9 cellular contexts compared by ENCODE assay signal in genomic region chr1:15939181-15940109, GRCh38. TPM values are rescaled to one million over a fixed set of nuclear protein-coding genes. Genes with fewer than 3 reads are reported as not detected.
A peak's percentile ranks its signal among the peaks of the same experiment; 100 is the strongest.
DNase-seq lines count a peak whose midpoint lies in the region; ATAC-seq and TF ChIP-seq lines count a peak whose summit lies in the region.
"Had no signal": no experiment of that assay in that cellular context is flagged by ENCODE, and none has a peak within 500 bp of the region (broad histone marks: within the 10 kb centered on the region; RNA-seq: fewer than 3 reads in every experiment).

No MANE protein-coding gene starts in this region.

- TF ChIP-seq POLR2A in gastrocnemius medialis (IDR thresholded peaks at IDR 0.05), result no peak

- no peak for ATAC-seq in activated CD8-positive, alpha-beta T cell treated with anti-CD3 and anti-CD28 coated beads for 36 hours
- ATAC-seq in left cardiac atrium (peak; percentile 32 to 35), gastrocnemius medialis (no peak), GM21526 (IDR thresholded peaks at IDR 0.05; ENCODE audit: low FRiP score, unreplicated experiment) (no peak)

- H3K27ac ChIP-seq in gastrocnemius medialis, result peak overlapping the region in 3 of 4 donors; percentile 26 to 58 (median 44)

- POLR2A ChIA-PET in activated CD8-positive, alpha-beta T cell treated with anti-CD3 and anti-CD28 coated beads for 36 hours (lab: Charles Lee), result no interaction called here

- H3K9me3 Mint-ChIP-seq in activated CD8-positive, alpha-beta T cell treated with anti-CD3 and anti-CD28 coated beads for 36 hours, result no peaks in the 10 kb centered on the region

- CTCF ChIA-PET in activated CD8-positive, alpha-beta T cell treated with anti-CD3 and anti-CD28 coated beads for 36 hours (lab: Charles Lee), result no interaction called here

- intact Hi-C loops in activated CD8-positive, alpha-beta T cell treated with anti-CD3 and anti-CD28 coated beads for 36 hours (cut with micrococcal nuclease), result no loop called here
- intact Hi-C loops in left cardiac atrium (cut with DNase I) (no loop called here), gastrocnemius medialis (cut with DNase I; ENCODE audit: low total_unique reads) (no loop called here)

- peaks cover 48% of the 10 kb centered on the region for H3K36me3 Mint-ChIP-seq in activated CD8-positive, alpha-beta T cell treated with anti-CD3 and anti-CD28 coated beads for 36 hours (ENCODE audit: low read depth)

- H3K4me1 Mint-ChIP-seq in activated CD8-positive, alpha-beta T cell treated with anti-CD3 and anti-CD28 coated beads for 36 hours (ENCODE audit: low read depth), result peaks cover 12% of the 10 kb centered on the region

- H3K27me3 ChIP-seq in gastrocnemius medialis, result no peaks in the 10 kb centered on the region

- TF ChIP-seq CTCF in activated CD8-positive, alpha-beta T cell treated with anti-CD3 and anti-CD28 coated beads for 36 hours (IDR thresholded peaks at IDR 0.05), result no peak
- TF ChIP-seq CTCF in gastrocnemius medialis (IDR thresholded peaks at IDR 0.05 in 4 of 5, conservative IDR thresholded peaks at IDR 0.05 in 1 of 5), result no peak

- no peak overlapping the region for H3K4me3 ChIP-seq in gastrocnemius medialis

- H3K4me1 ChIP-seq in gastrocnemius medialis, result peaks cover 8% of the 10 kb centered on the region in 2 donors

- peak overlapping the region; percentile 56 for H3K27ac Mint-ChIP-seq in activated CD8-positive, alpha-beta T cell treated with anti-CD3 and anti-CD28 coated beads for 36 hours

- in situ Hi-C loops in gastrocnemius medialis (cut with MboI; ENCODE audit: low sequenced_read_pairs in 4 of 4), result no loop called here

- H3K9me3 ChIP-seq in gastrocnemius medialis, result no peaks in the 10 kb centered on the region

- DNase-seq in ELR (ENCODE audit: low read depth) (peak; percentile 65), left cardiac atrium (no peak), gastrocnemius medialis (no peak), NCI-H1694 (lab: John Stamatoyannopoulos, UW) (no peak)
- DNase-seq in activated CD8-positive, alpha-beta T cell treated with anti-CD3 and anti-CD28 coated beads for 36 hours, result no peak
- no peak for DNase-seq in stimulated activated CD4-positive, alpha-beta T cell treated with anti-CD3 and anti-CD28 coated beads, Interleukin-2, amount 100 ng/mL, for 24 hours
- DNase-seq in NK-92 treated with Interleukin-12 subunit alpha and Interleukin-12 subunit beta, amount 100 ng/mL, for 24 hours (lab: John Stamatoyannopoulos, UW), result no peak
- DNase-seq: Kasumi-1 had no signal

- H3K36me3 ChIP-seq in gastrocnemius medialis, result peaks cover 0 to 93% of the 10 kb centered on the region in 2 donors

- H3K4me3 Mint-ChIP-seq in activated CD8-positive, alpha-beta T cell treated with anti-CD3 and anti-CD28 coated beads for 36 hours, result no peak overlapping the region

- H3K27me3 Mint-ChIP-seq in activated CD8-positive, alpha-beta T cell treated with anti-CD3 and anti-CD28 coated beads for 36 hours, result no peaks in the 10 kb centered on the region

RNA-seq across cellular contexts. Expression of gene ZBTB17, which starts 36.5 kb away (rescaled TPM):
- total RNA-seq in activated CD8-positive, alpha-beta T cell treated with anti-CD3 and anti-CD28 coated beads for 36 hours, result 10 to 100 TPM; 44.1 to 45.7 TPM
- total RNA-seq in left cardiac atrium, result 10 to 100 TPM; 22.4 to 24.6 TPM
- total RNA-seq in gastrocnemius medialis, result 10 to 100 TPM; 25.9 to 44.1 (median 31.5) TPM

Comparison
In these comparisons a context has a peak if more than half of its experiments do, and no peak if none do; other contexts are left out.
1. ATAC-seq: peak in left cardiac atrium (2 of 2); none in activated CD8-positive, alpha-beta T cell treated with anti-CD3 and anti-CD28 coated beads for 36 hours (single experiment), gastrocnemius medialis (0 of 2) and GM21526 (single experiment).